9 cellular contexts compared by ENCODE assay signal in the genomic region with DNA sequence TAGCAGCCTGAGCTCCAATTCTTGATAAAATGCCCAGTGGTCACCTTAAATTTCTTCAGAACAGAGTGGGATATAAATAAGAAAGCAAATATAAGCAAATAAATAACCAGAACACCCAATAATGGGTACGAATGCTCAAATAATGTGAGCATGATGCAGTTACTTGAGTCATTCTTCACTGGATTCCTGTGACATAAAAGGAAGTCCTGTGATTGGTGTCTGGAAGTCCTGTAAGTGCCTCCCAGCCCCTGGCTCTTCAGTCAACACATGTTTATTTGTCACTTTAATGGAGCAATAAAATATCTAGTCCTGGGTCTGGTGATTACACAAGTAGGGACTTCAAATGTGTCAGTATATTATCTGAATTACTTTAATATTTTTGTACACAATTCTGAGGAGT. TPM values are rescaled to one million over a fixed set of nuclear protein-coding genes. Genes with fewer than 3 reads are reported as not detected.
DNase-seq lines count a peak whose midpoint lies in the region; ATAC-seq, FAIRE-seq and TF ChIP-seq lines count a peak whose summit lies in the region.
"Had no signal": no experiment of that assay in that cellular context is flagged by ENCODE, and none has a peak within 500 bp of the region (broad histone marks: within the 10 kb centered on the region; RNA-seq: fewer than 3 reads in every experiment).

No MANE protein-coding gene starts in this region.

- no peaks in the 10 kb centered on the region for H3K36me3 Mint-ChIP-seq in natural killer cell treated with Interleukin-12 subunit alpha and Interleukin-12 subunit beta and Interleukin-15 and Interleukin-18, amount 100 ng/mL, for 72 hours

- peaks cover 0 to 10% of the 10 kb centered on the region in 2 donors for H3K4me1 Mint-ChIP-seq in natural killer cell treated with Interleukin-12 subunit alpha and Interleukin-12 subunit beta and Interleukin-15 and Interleukin-18, amount 100 ng/mL, for 72 hours (ENCODE audit: low read depth in 2 of 2)

- H3K9ac ChIP-seq in subcutaneous abdominal adipose tissue (ENCODE audit: low read length in 5 of 5) = peak overlapping the region in 1 of 5 donors; percentile 63

- ATAC-seq in SK-N-SH treated with all-trans-retinoic acid at 6 μM for 48 hours (peak; percentile 5), HG02798 (IDR thresholded peaks at IDR 0.05; ENCODE audit: poor library complexity, unreplicated experiment) (no peak)
- no peak for ATAC-seq in natural killer cell treated with Interleukin-12 subunit alpha and Interleukin-12 subunit beta and Interleukin-15 and Interleukin-18, amount 100 ng/mL, for 72 hours

- DNase-seq in H54 (ENCODE audit: insufficient read length, low spot score) (no peak), foreskin melanocyte (peak; percentile 35), NCI-H1436 treated with DMSO at 0.1 percent for 48 hours (lab: John Stamatoyannopoulos, UW) (no peak)
- no peak for DNase-seq in natural killer cell treated with Interleukin-12 subunit alpha and Interleukin-12 subunit beta and Interleukin-15 and Interleukin-18, amount 100 ng/mL, for 72 hours (ENCODE audit: low spot score)
- DNase-seq: activated CD4-positive, CD25-positive, alpha-beta regulatory T cell; NCI-H1694 had no signal

- no peak for TF ChIP-seq POLR2A in H54 (IDR thresholded peaks at IDR 0.05; ENCODE audit: low read depth, low read length)

- no peaks in the 10 kb centered on the region for H3K27me3 ChIP-seq in subcutaneous abdominal adipose tissue (ENCODE audit: control insufficient read depth in 5 of 5, insufficient read depth in 4 of 5, low read length in 5 of 5)

- no peak overlapping the region for H3K4me3 ChIP-seq in subcutaneous abdominal adipose tissue (ENCODE audit: low read depth in 1 of 5, low read length in 5 of 5)

- H3K36me3 ChIP-seq in subcutaneous abdominal adipose tissue (ENCODE audit: control insufficient read depth in 5 of 5, insufficient read depth in 5 of 5, low read length in 5 of 5) = no peaks in the 10 kb centered on the region

- H3K27ac ChIP-seq in subcutaneous abdominal adipose tissue (ENCODE audit: low read depth, low read length) = peak overlapping the region; percentile 87

- peak; percentile 64 for FAIRE-seq in H54 (lab: Jason Lieb, UNC)

- H3K9me3 ChIP-seq in subcutaneous abdominal adipose tissue (ENCODE audit: control insufficient read depth in 5 of 5, low read length in 5 of 5) = no peaks in the 10 kb centered on the region

- no peak overlapping the region for H3K4me3 Mint-ChIP-seq in natural killer cell treated with Interleukin-12 subunit alpha and Interleukin-12 subunit beta and Interleukin-15 and Interleukin-18, amount 100 ng/mL, for 72 hours

- H3K27ac Mint-ChIP-seq in natural killer cell treated with Interleukin-12 subunit alpha and Interleukin-12 subunit beta and Interleukin-15 and Interleukin-18, amount 100 ng/mL, for 72 hours = no peak overlapping the region

- no peaks in the 10 kb centered on the region for H3K9me3 Mint-ChIP-seq in natural killer cell treated with Interleukin-12 subunit alpha and Interleukin-12 subunit beta and Interleukin-15 and Interleukin-18, amount 100 ng/mL, for 72 hours

- peaks cover 5 to 7% of the 10 kb centered on the region in 2 donors for H3K27me3 Mint-ChIP-seq in natural killer cell treated with Interleukin-12 subunit alpha and Interleukin-12 subunit beta and Interleukin-15 and Interleukin-18, amount 100 ng/mL, for 72 hours

- H3K4me1 ChIP-seq in subcutaneous abdominal adipose tissue (ENCODE audit: control insufficient read depth in 5 of 5, insufficient read depth in 5 of 5, low read length in 5 of 5) = peaks cover 3 to 40% (median 32%) of the 10 kb centered on the region in 5 donors

TF ChIP-seq in SK-N-SH treated with all-trans-retinoic acid at 6 μM for 48 hours, 23 proteins besides CTCF, POLR2A, EP300 and RAD21:
- no peak for TF ChIP-seq ESRRG (CRISPR knock-in tag; IDR thresholded peaks at IDR 0.05)
- TF ChIP-seq ZC3H10 (CRISPR knock-in tag; IDR thresholded peaks at IDR 0.05) = no peak
- no peak for TF ChIP-seq GLIS3 (CRISPR knock-in tag; IDR thresholded peaks at IDR 0.05)
- no peak for TF ChIP-seq ZNF70 (CRISPR knock-in tag; IDR thresholded peaks at IDR 0.05)
- no peak for TF ChIP-seq ARNTL (CRISPR knock-in tag; IDR thresholded peaks at IDR 0.05; ENCODE audit: borderline replicate concordance, low read depth)
- TF ChIP-seq, protein P1, sequence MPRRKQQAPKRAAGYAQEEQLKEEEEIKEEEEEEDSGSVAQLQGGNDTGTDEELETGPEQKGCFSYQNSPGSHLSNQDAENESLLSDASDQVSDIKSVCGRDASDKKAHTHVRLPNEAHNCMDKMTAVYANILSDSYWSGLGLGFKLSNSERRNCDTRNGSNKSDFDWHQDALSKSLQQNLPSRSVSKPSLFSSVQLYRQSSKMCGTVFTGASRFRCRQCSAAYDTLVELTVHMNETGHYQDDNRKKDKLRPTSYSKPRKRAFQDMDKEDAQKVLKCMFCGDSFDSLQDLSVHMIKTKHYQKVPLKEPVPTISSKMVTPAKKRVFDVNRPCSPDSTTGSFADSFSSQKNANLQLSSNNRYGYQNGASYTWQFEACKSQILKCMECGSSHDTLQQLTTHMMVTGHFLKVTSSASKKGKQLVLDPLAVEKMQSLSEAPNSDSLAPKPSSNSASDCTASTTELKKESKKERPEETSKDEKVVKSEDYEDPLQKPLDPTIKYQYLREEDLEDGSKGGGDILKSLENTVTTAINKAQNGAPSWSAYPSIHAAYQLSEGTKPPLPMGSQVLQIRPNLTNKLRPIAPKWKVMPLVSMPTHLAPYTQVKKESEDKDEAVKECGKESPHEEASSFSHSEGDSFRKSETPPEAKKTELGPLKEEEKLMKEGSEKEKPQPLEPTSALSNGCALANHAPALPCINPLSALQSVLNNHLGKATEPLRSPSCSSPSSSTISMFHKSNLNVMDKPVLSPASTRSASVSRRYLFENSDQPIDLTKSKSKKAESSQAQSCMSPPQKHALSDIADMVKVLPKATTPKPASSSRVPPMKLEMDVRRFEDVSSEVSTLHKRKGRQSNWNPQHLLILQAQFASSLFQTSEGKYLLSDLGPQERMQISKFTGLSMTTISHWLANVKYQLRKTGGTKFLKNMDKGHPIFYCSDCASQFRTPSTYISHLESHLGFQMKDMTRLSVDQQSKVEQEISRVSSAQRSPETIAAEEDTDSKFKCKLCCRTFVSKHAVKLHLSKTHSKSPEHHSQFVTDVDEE (CRISPR knock-in tag; IDR thresholded peaks at IDR 0.05) = no peak

RNA-seq across cellular contexts. Expression of a gene that starts 30.4 kb away (rescaled TPM):
- not detected for total RNA-seq in natural killer cell treated with Interleukin-12 subunit alpha and Interleukin-12 subunit beta and Interleukin-15 and Interleukin-18, amount 100 ng/mL, for 72 hours
